In genomic region chr5:87002485-87002884, GRCh38 we compare ENCODE assay signal across 16 cellular contexts.
DNase-seq lines count a peak whose midpoint lies in the region; ATAC-seq and TF ChIP-seq lines count a peak whose summit lies in the region.
"Had no signal": no experiment of that assay in that cellular context is flagged by ENCODE, and none has a peak within 500 bp of the region (broad histone marks: within the 10 kb centered on the region; RNA-seq: fewer than 3 reads in every experiment).

No MANE protein-coding gene starts in this region.

- H3K27ac Mint-ChIP-seq in dendritic cell treated with granulocyte-macrophage colony-stimulating factor and Interleukin-4, amounts not matched to agents 40 ng/mL and 50 ng/mL, for 4 days, result peak overlapping the region; percentile 44
- H3K27ac Mint-ChIP-seq: H9, IgD-negative memory B cell had no signal

- 51 to 63% (median 58%) methylated on average over 3 of the region's 3 CpGs for WGBS in heart left ventricle, 4 donors

- H3K4me3 ChIP-seq in heart left ventricle (no peak overlapping the region), mucosa of descending colon (no peak overlapping the region)

- DNase-seq in heart left ventricle, result no peak
- no peak for DNase-seq in Right ventricle myocardium inferior (ENCODE audit: missing footprints)
- DNase-seq in left kidney (ENCODE audit: low read depth, low spot score), result peak; percentile 5
- DNase-seq in sciatic nerve (ENCODE audit: low spot score), result no peak
- DNase-seq in mucosa of descending colon, result no peak
- no peak for DNase-seq in RPMI8226
- DNase-seq: 8988T, C1 segment of cervical spinal cord, DMS153, H9, NCI-H1417 treated with DMSO at 0.1 percent for 48 hours, NCI-H2029 had no signal

- H3K4me3 Mint-ChIP-seq in dendritic cell treated with granulocyte-macrophage colony-stimulating factor and Interleukin-4, amounts not matched to agents 40 ng/mL and 50 ng/mL, for 4 days, result no peak overlapping the region
- H3K4me3 Mint-ChIP-seq: H9, IgD-negative memory B cell had no signal

- H3K4me1 Mint-ChIP-seq in dendritic cell treated with granulocyte-macrophage colony-stimulating factor and Interleukin-4, amounts not matched to agents 40 ng/mL and 50 ng/mL, for 4 days (ENCODE audit: low read depth), result peaks cover 24% of the 10 kb centered on the region
- H3K4me1 Mint-ChIP-seq: H9 had no signal

- no peaks in the 10 kb centered on the region for H3K36me3 Mint-ChIP-seq in dendritic cell treated with granulocyte-macrophage colony-stimulating factor and Interleukin-4, amounts not matched to agents 40 ng/mL and 50 ng/mL, for 4 days (ENCODE audit: low read depth)

- H3K4me1 ChIP-seq in heart left ventricle (peaks cover 0 to 5% (median 0%) of the 10 kb centered on the region in 12 donors), mucosa of descending colon (ENCODE audit: low read depth) (no peaks in the 10 kb centered on the region)

- TF ChIP-seq CTCF in heart left ventricle (IDR thresholded peaks at IDR 0.05), result no peak
- TF ChIP-seq CTCF in mucosa of descending colon (IDR thresholded peaks at IDR 0.05), result no peak

- H3K36me3 ChIP-seq in heart left ventricle (no peaks in the 10 kb centered on the region), mucosa of descending colon (ENCODE audit: low read depth) (no peaks in the 10 kb centered on the region)

- H3K27me3 Mint-ChIP-seq in dendritic cell treated with granulocyte-macrophage colony-stimulating factor and Interleukin-4, amounts not matched to agents 40 ng/mL and 50 ng/mL, for 4 days, result no peaks in the 10 kb centered on the region

- peaks cover 9% of the 10 kb centered on the region for H3K9me3 Mint-ChIP-seq in dendritic cell treated with granulocyte-macrophage colony-stimulating factor and Interleukin-4, amounts not matched to agents 40 ng/mL and 50 ng/mL, for 4 days
- H3K9me3 Mint-ChIP-seq: H9, IgD-negative memory B cell had no signal

- peak overlapping the region in 1 of 12 donors; percentile 70 for H3K27ac ChIP-seq in heart left ventricle
- H3K27ac ChIP-seq: RWPE1 had no signal

- TF ChIP-seq POLR2A in heart left ventricle (IDR thresholded peaks at IDR 0.05), result no peak

- peak in 3 of 4 donors; percentile 12 to 69 (median 55) for ATAC-seq in heart left ventricle
- no peak for ATAC-seq in Right ventricle myocardium inferior
- ATAC-seq in sciatic nerve, result peak; percentile 50
- ATAC-seq in mucosa of descending colon, result no peak
- ATAC-seq in GM18867 (IDR thresholded peaks at IDR 0.05; ENCODE audit: unreplicated experiment), result no peak

- intact Hi-C loops in heart left ventricle (cut with DNase I) (no loop called here), Right ventricle myocardium inferior (cut with DNase I) (no loop called here), sciatic nerve (cut with DNase I) (no loop called here), mucosa of descending colon (cut with DNase I, micrococcal nuclease) (no loop called here)
- intact Hi-C loops in dendritic cell treated with granulocyte-macrophage colony-stimulating factor and Interleukin-4, amounts not matched to agents 40 ng/mL and 50 ng/mL, for 4 days (cut with micrococcal nuclease), result no loop called here

- H3K9me3 ChIP-seq in heart left ventricle (peaks cover 0 to 1% (median 0%) of the 10 kb centered on the region in 12 donors), mucosa of descending colon (no peaks in the 10 kb centered on the region)

- H3K27me3 ChIP-seq in heart left ventricle, result no peaks in the 10 kb centered on the region

Comparison
In these comparisons a context has a peak if more than half of its experiments do, and no peak if none do; other contexts are left out.
1. ATAC-seq: peak in heart left ventricle (3 of 4) and sciatic nerve (single experiment); none in Right ventricle myocardium inferior (single experiment), mucosa of descending colon (single experiment) and GM18867 (single experiment).